Comparison of ENCODE assay signal across 10 cellular contexts in genomic region chr2:177251165-177251542, GRCh38. TPM values are rescaled to one million over a fixed set of nuclear protein-coding genes. Genes with fewer than 3 reads are reported as not detected.
A peak's percentile ranks its signal among the peaks of the same experiment; 100 is the strongest.
DNase-seq lines count a peak whose midpoint lies in the region; ATAC-seq, FAIRE-seq and TF ChIP-seq lines count a peak whose summit lies in the region.
"Had no signal": no experiment of that assay in that cellular context is flagged by ENCODE, and none has a peak within 500 bp of the region (broad histone marks: within the 10 kb centered on the region; RNA-seq: fewer than 3 reads in every experiment).

No MANE protein-coding gene starts in this region.

- 85 to 86% methylated on average over 3 of the region's 3 CpGs for WGBS in GM23248 (ENCODE audit: low coverage in 1 of 2, low lambda C conversion rate in 2 of 2, missing lambda C conversion rate in 2 of 2), 2 experiments
- 87% methylated on average over 3 of the region's 3 CpGs for WGBS in hepatocyte (ENCODE audit: low lambda C conversion rate, missing lambda C conversion rate)
- 76 to 81% (median 81%) methylated on average over 3 of the region's 3 CpGs for WGBS in small intestine, 3 donors

- peak overlapping the region; percentile 78 for H3K27ac ChIP-seq in GM23248
- H3K27ac ChIP-seq in hepatocyte = peak overlapping the region; percentile 86
- H3K27ac ChIP-seq in small intestine (ENCODE audit: low read depth in 1 of 2, low read length in 1 of 2) = peak overlapping the region; percentile 68 to 80

- H2AFZ ChIP-seq in GM23248 (no peak overlapping the region), hepatocyte (no peak overlapping the region)

- H3K27ac Mint-ChIP-seq in activated CD4-positive, alpha-beta memory T cell treated with anti-CD3 and anti-CD28 coated beads for 36 hours = peak overlapping the region; percentile 82

- ATAC-seq in GM19328 (IDR thresholded peaks at IDR 0.05; ENCODE audit: unreplicated experiment) = no peak

- H3K4me1 ChIP-seq in GM23248 (ENCODE audit: insufficient read depth) (peaks cover 38% of the 10 kb centered on the region), hepatocyte (ENCODE audit: insufficient read depth) (peaks cover 53% of the 10 kb centered on the region), small intestine (ENCODE audit: control insufficient read depth in 2 of 2, insufficient read depth in 1 of 2, low read depth in 1 of 2, low read length in 1 of 2) (peaks cover 18 to 34% of the 10 kb centered on the region in 2 donors)

- H3K4me2 ChIP-seq in GM23248 (ENCODE audit: unreplicated experiment) (no peak overlapping the region), hepatocyte (no peak overlapping the region)

- DNase-seq in GM23248 = no peak
- DNase-seq in activated CD4-positive, alpha-beta memory T cell treated with anti-CD3 and anti-CD28 coated beads for 36 hours = no peak
- no peak for DNase-seq in hepatocyte (ENCODE audit: low spot score)
- DNase-seq in small intestine = no peak
- DNase-seq in OCI-M1 (lab: John Stamatoyannopoulos, UW) = no peak
- DNase-seq in hypothalamus (lab: John Stamatoyannopoulos, UW) = no peak
- no peak for DNase-seq in NCI-H1417 (lab: John Stamatoyannopoulos, UW)
- DNase-seq: left colon, NCI-H2227 treated with DMSO at 0.1 percent for 48 hours had no signal

- intact Hi-C loops in activated CD4-positive, alpha-beta memory T cell treated with anti-CD3 and anti-CD28 coated beads for 36 hours (cut with micrococcal nuclease) = no loop called here

- no peak for FAIRE-seq in small intestine (lab: Jason Lieb, UNC)

- POLR2A ChIA-PET in activated CD4-positive, alpha-beta memory T cell treated with anti-CD3 and anti-CD28 coated beads for 36 hours (lab: Charles Lee) = interaction anchor here (0.8 to 5.7 kb wide), 3 partner anchors 10 to 39 kb away, joined by 3 to 54 read pairs (median 4); partner anchors contain the start of genes HNRNPA3 and NFE2L2

- no peak overlapping the region for H3K4me3 ChIP-seq in GM23248
- no peak overlapping the region for H3K4me3 ChIP-seq in hepatocyte
- no peak overlapping the region for H3K4me3 ChIP-seq in small intestine (ENCODE audit: low read depth in 1 of 2, low read length in 2 of 2)

- H4K20me1 ChIP-seq in GM23248 (ENCODE audit: insufficient read depth) (peaks cover 24% of the 10 kb centered on the region), hepatocyte (ENCODE audit: insufficient read depth, poor library complexity, severe bottlenecking) (peaks cover 100% of the 10 kb centered on the region)

- no peak overlapping the region for H3K4me3 Mint-ChIP-seq in activated CD4-positive, alpha-beta memory T cell treated with anti-CD3 and anti-CD28 coated beads for 36 hours

- H3K27me3 Mint-ChIP-seq in activated CD4-positive, alpha-beta memory T cell treated with anti-CD3 and anti-CD28 coated beads for 36 hours = no peaks in the 10 kb centered on the region

- H3K9me2 ChIP-seq in GM23248 (ENCODE audit: insufficient read depth) (no peaks in the 10 kb centered on the region), hepatocyte (replicated peaks; ENCODE audit: insufficient read depth) (no peaks in the 10 kb centered on the region)

- peaks cover 34% of the 10 kb centered on the region for H3F3A ChIP-seq in GM23248 (ENCODE audit: insufficient read depth)

- H3K79me2 ChIP-seq in GM23248 (ENCODE audit: insufficient read depth) (peaks cover 100% of the 10 kb centered on the region), hepatocyte (peaks cover 100% of the 10 kb centered on the region)

- no peaks in the 10 kb centered on the region for H3K9me3 Mint-ChIP-seq in activated CD4-positive, alpha-beta memory T cell treated with anti-CD3 and anti-CD28 coated beads for 36 hours

- H3K4me1 Mint-ChIP-seq in activated CD4-positive, alpha-beta memory T cell treated with anti-CD3 and anti-CD28 coated beads for 36 hours (ENCODE audit: low read depth) = peaks cover 78% of the 10 kb centered on the region

- no peaks in the 10 kb centered on the region for H3K36me3 ChIP-seq in GM23248 (ENCODE audit: low read depth)
- no peaks in the 10 kb centered on the region for H3K36me3 ChIP-seq in hepatocyte (replicated peaks; ENCODE audit: insufficient read depth, low read depth)
- H3K36me3 ChIP-seq in small intestine (ENCODE audit: control insufficient read depth in 2 of 2, insufficient read depth in 2 of 2, low read length in 2 of 2) = peaks cover 2 to 4% of the 10 kb centered on the region in 2 donors

- H3K27me3 ChIP-seq in GM23248 (replicated peaks; ENCODE audit: insufficient read depth) = no peaks in the 10 kb centered on the region
- no peaks in the 10 kb centered on the region for H3K27me3 ChIP-seq in hepatocyte
- no peaks in the 10 kb centered on the region for H3K27me3 ChIP-seq in small intestine (ENCODE audit: control insufficient read depth in 2 of 2, insufficient read depth in 2 of 2, low read length in 2 of 2)

- CTCF ChIA-PET in activated CD4-positive, alpha-beta memory T cell treated with anti-CD3 and anti-CD28 coated beads for 36 hours (lab: Charles Lee) = interaction anchor here (1.2 to 1.4 kb wide), 2 partner anchors 21 to 86 kb away, joined by 3 to 6 read pairs; no protein-coding TSS in a partner anchor

- TF ChIP-seq CTCF in hepatocyte (IDR thresholded peaks at IDR 0.05; ENCODE audit: poor library complexity) = no peak

- no peak overlapping the region for H3K9ac ChIP-seq in GM23248

- H3K9me3 ChIP-seq in GM23248 (ENCODE audit: low read depth) (no peaks in the 10 kb centered on the region), hepatocyte (ENCODE audit: low read depth) (no peaks in the 10 kb centered on the region), small intestine (ENCODE audit: control insufficient read depth, low read depth) (no peaks in the 10 kb centered on the region)

- H3K36me3 Mint-ChIP-seq in activated CD4-positive, alpha-beta memory T cell treated with anti-CD3 and anti-CD28 coated beads for 36 hours = peaks cover 24% of the 10 kb centered on the region

- in situ Hi-C loops in GM23248 (cut with MboI) = no loop called here

RNA-seq across cellular contexts. Expression of gene NFE2L2, which starts 13.4 kb away (rescaled TPM):
- total RNA-seq in GM23248 (2014; rRNA removed; shearing (Covaris generic)) = 62.0 and 77.4 TPM in 2 replicates
- polyA plus RNA-seq in GM23248 (2016; fragmentation: Nextera tagmentation; extraction: Ambion mirVana) (116 and 123 TPM in 2 replicates), hepatocyte (87.3 and 90.2 TPM in 2 replicates), small intestine (10 to 100 TPM; 56.7 to 94.2 (median 74.0) TPM)
- total RNA-seq in activated CD4-positive, alpha-beta memory T cell treated with anti-CD3 and anti-CD28 coated beads for 36 hours = 10 to 100 TPM; 51.3 to 52.0 TPM
- total RNA-seq in hepatocyte = 88.3 and 112 TPM in 2 replicates

RNA-seq across cellular contexts. Expression of gene HNRNPA3, which starts 38.6 kb away (rescaled TPM):
- 15.0 and 19.7 TPM in 2 replicates for total RNA-seq in GM23248 (2014; rRNA removed; shearing (Covaris generic))
- polyA plus RNA-seq in GM23248 (2016; fragmentation: Nextera tagmentation; extraction: Ambion mirVana) (47.1 and 51.0 TPM in 2 replicates), hepatocyte (48.5 and 59.5 TPM in 2 replicates), small intestine (100 to 1,000 TPM in 2 of 3 donors, 10 to 100 TPM in 1; 73.4 to 279 (median 101) TPM)
- 100 to 1,000 TPM; 303 to 311 TPM for total RNA-seq in activated CD4-positive, alpha-beta memory T cell treated with anti-CD3 and anti-CD28 coated beads for 36 hours
- 54.9 and 56.1 TPM in 2 replicates for total RNA-seq in hepatocyte
